In the genomic region with DNA sequence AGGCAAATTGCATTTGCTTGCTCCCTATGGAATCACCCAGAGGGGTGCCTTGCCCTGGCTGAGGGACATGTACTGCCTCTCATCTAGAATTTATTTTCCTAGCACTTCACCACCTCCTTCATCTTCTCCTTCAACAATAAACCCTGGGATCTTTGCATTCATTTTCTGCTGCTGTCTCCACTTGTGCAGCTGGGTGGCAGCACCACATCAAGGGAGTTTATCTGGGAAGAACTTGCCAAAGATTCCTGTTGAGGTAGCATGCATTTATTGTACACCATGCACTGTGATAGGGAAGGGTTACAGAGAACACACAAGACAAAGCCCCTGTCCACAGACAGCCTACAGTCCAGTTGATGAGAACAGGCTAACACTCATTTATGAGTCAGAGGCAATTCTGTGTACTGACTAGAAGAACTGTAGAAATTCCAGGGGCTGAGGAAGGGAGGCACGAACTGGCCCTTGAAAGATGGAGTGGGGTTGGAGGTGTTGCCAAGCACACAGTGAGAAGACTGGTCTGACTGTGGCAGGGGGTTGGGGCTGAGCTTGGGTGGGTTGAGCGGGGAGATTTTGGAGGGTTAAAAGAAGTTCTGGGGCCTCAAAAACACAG, we compare ENCODE assay signal across 7 cellular contexts. TPM values are rescaled to one million over a fixed set of nuclear protein-coding genes. Genes with fewer than 3 reads are reported as not detected.
DNase-seq lines count a peak whose midpoint lies in the region; ATAC-seq, FAIRE-seq and TF ChIP-seq lines count a peak whose summit lies in the region.

No MANE protein-coding gene starts in this region.

- no peaks in the 10 kb centered on the region for H3K9me1 ChIP-seq in K562 (ENCODE audit: control insufficient read depth, insufficient read depth, low read length)

- H4K20me1 ChIP-seq in K562 (replicated peaks; ENCODE audit: control insufficient read depth, insufficient read depth, low read length): peaks cover 3% of the 10 kb centered on the region; the same call in 1 of the 2 replicates

- peak; percentile 91 for FAIRE-seq in K562 (lab: Jason Lieb, UNC)

- no peak for TF ChIP-seq POLR2A in K562 (conservative IDR thresholded peaks at IDR 0.05)

- H3K79me2 ChIP-seq in K562 (ENCODE audit: control insufficient read depth, insufficient read depth, low read length): no peaks in the 10 kb centered on the region

- H3K9ac ChIP-seq in K562 (ENCODE audit: insufficient read depth in 1 of 2, low read depth in 2 of 2, low read length in 2 of 2): no peak overlapping the region

- H3K27ac ChIP-seq in K562 (ENCODE audit: extremely low read depth, low read depth, low read length): no peak overlapping the region

- peaks cover 11 to 18% of the 10 kb centered on the region in 2 experiments; a peak in 4 of 5 replicates for H3K4me1 ChIP-seq in K562 (replicated peaks in 1 of 2; ENCODE audit: control insufficient read depth in 2 of 2, insufficient read depth in 2 of 2, low read length in 2 of 2)

- H3K27me3 ChIP-seq in GM06990 (replicated peaks; ENCODE audit: control insufficient read depth, insufficient read depth, low read length): no peaks in the 10 kb centered on the region
- H3K27me3 ChIP-seq in K562 (ENCODE audit: control insufficient read depth in 2 of 2, insufficient read depth in 2 of 2, low read length in 2 of 2): no peaks in the 10 kb centered on the region

- POLR2A ChIA-PET in K562 (lab: Yijun Ruan, JAX): interaction anchor here (0.6 to 2.9 kb wide), 3 partner anchors 10 to 505 kb away, joined by 3 to 14 read pairs (median 3); no protein-coding TSS in a partner anchor

- H3K4me3 ChIP-seq in GM06990 (replicated peaks; ENCODE audit: low read depth, low read length) (no peak overlapping the region), K562 (no peak overlapping the region)

- WGBS in K562 (ENCODE audit: insufficient coverage, low coverage, missing lambda C conversion rate): 86% methylated on average over 2 of the region's 2 CpGs

- peaks cover 35% of the 10 kb centered on the region for H3K36me3 ChIP-seq in GM06990 (ENCODE audit: control insufficient read depth, insufficient read depth, low read length)
- peaks cover 52% of the 10 kb centered on the region; the same call in 2 of the 3 replicates for H3K36me3 ChIP-seq in K562 (ENCODE audit: control insufficient read depth, insufficient read depth, low read length)

- no peaks in the 10 kb centered on the region for H3K9me3 ChIP-seq in K562 (replicated peaks; ENCODE audit: control insufficient read depth, insufficient read depth, low read depth, low read length)

- TF ChIP-seq RAD21 in K562 (CRISPR knock-in tag; conservative IDR thresholded peaks at IDR 0.05 in 1 of 2, IDR thresholded peaks at IDR 0.05 in 1 of 2): peak; percentile 61 to 79

- no peak for TF ChIP-seq EP300 in K562 (IDR thresholded peaks at IDR 0.05; ENCODE audit: low read length)

- no peak overlapping the region for H2AFZ ChIP-seq in K562 (ENCODE audit: low read depth, low read length)

- ATAC-seq in K562: peak; percentile 65
- peak; percentile 67 for ATAC-seq in left lobe of liver

- DNase-seq in GM06990 (ENCODE audit: extremely low read depth, insufficient read length): no peak
- peak; percentile 2 for DNase-seq in MV-4-11 (lab: John Stamatoyannopoulos, UW)
- peak in 3 of 4 experiments; percentile 30 to 48 (median 37) for DNase-seq in K562 (ENCODE audit: extremely low read depth in 1 of 4, low spot score in 3 of 4)
- no peak for DNase-seq in left lobe of liver (ENCODE audit: low spot score)
- no peak for DNase-seq in SHP77 treated with DMSO at 0.1 percent for 48 hours (lab: John Stamatoyannopoulos, UW)
- DNase-seq in activated gamma-delta T cell treated with Interleukin-2 at 50 U/mL for 16 hours: no peak
- no peak for DNase-seq in activated effector memory CD4-positive, alpha-beta T cell treated with Interleukin-2 at 50 U/mL for 16 hours

- CTCF ChIA-PET in K562 (lab: Yijun Ruan, JAX; ENCODE audit: low intra/inter-chr PET ratio): interaction anchor here (0.9 to 1.7 kb wide), 2 partner anchors 48 to 481 kb away, joined by 3 to 7 read pairs; no protein-coding TSS in a partner anchor

- BruUV-seq in K562 (replicated peaks; lab: Mats Ljungman, UMichigan): no TSS peak

- no peak overlapping the region for H3K4me2 ChIP-seq in K562 (ENCODE audit: insufficient read depth, low read length)

- TF ChIP-seq CTCF in GM06990 (IDR thresholded peaks at IDR 0.05; ENCODE audit: insufficient read depth, low read length, poor library complexity, severe bottlenecking) (peak; percentile 36), K562 (IDR thresholded peaks at IDR 0.05 in 2 of 3, conservative IDR thresholded peaks at IDR 0.05 in 1 of 3; ENCODE audit: insufficient read depth in 2 of 3, low read depth in 1 of 3, low read length in 3 of 3) (peak; percentile 62 to 87 (median 81))

- intact Hi-C loops in K562 (cut with micrococcal nuclease): loop anchor here (5.0 kb wide), 1 partner anchor 90 kb away; no protein-coding TSS in a partner anchor

- in situ Hi-C loops in K562 (cut with MboI): no loop called here

TF ChIP-seq in K562, 482 proteins besides CTCF, POLR2A, EP300 and RAD21 (continues in another document):
- TF ChIP-seq MLX (CRISPR knock-in tag; conservative IDR thresholded peaks at IDR 0.05) (no peak), SMC3 (conservative IDR thresholded peaks at IDR 0.05; ENCODE audit: insufficient read depth, low read depth, low read length) (peak; percentile 33; the same call in 1 of the 2 replicates), NR4A1 (CRISPR knock-in tag; IDR thresholded peaks at IDR 0.05) (no peak), NR4A1 (tag; IDR thresholded peaks at IDR 0.05) (no peak)

RNA-seq across cellular contexts. Expression of gene C20orf173, which starts 17.5 kb away (rescaled TPM):
- not detected in 2 replicates for total RNA-seq in K562 (2011; cell fraction: chromatin; rRNA removed; ENCODE audit: low replicate concordance)
- total RNA-seq in K562 (2011; cell fraction: nucleolus; rRNA removed): not detected in 2 replicates
- total RNA-seq in K562 (2011; cell fraction: nucleoplasm; rRNA removed): not detected in 2 replicates
- not detected in 2 replicates for total RNA-seq in K562 (2014; rRNA removed)
- total RNA-seq in K562 (2014; rRNA removed; fragmentation: Illumina TruSeq; extraction: Trizol): not detected in 2 replicates
- total RNA-seq in K562 (2015; rRNA removed; fragmentation: Illumina TruSeq; extraction: Trizol): not detected in 2 replicates
- not detected in 2 replicates for total RNA-seq in K562 (2021)
- not detected in 2 replicates for polyA plus RNA-seq in K562 (2011; rRNA removed)
- not detected in 2 replicates for polyA plus RNA-seq in K562 (2011; cell fraction: cytosol; rRNA removed)
- not detected in 2 replicates for polyA plus RNA-seq in K562 (2011; cell fraction: nucleus; rRNA removed)
- polyA plus RNA-seq in K562 (2012): not detected in 2 replicates
- not detected in 2 replicates for polyA plus RNA-seq in K562 (2014; fragmentation: Illumina TruSeq; extraction: Trizol)
- not detected for polyA plus RNA-seq in K562 (2014; fragmentation: Nextera tagmentation; extraction: Ambion mirVana)
- polyA plus RNA-seq in K562 (2014; rRNA removed): not detected in 2 replicates
- not detected in 2 replicates for polyA minus RNA-seq in K562 (2011; rRNA and poly(A)+ RNA removed)
- polyA minus RNA-seq in K562 (2011; cell fraction: cytosol; rRNA and poly(A)+ RNA removed): not detected in 2 replicates
- polyA minus RNA-seq in K562 (2011; cell fraction: nucleus; rRNA and poly(A)+ RNA removed): not detected in 2 replicates
- total RNA-seq in left lobe of liver: not detected

RNA-seq across cellular contexts. Expression of gene ERGIC3, which starts 30.0 kb away (rescaled TPM):
- 211 and 424 TPM in 2 replicates for total RNA-seq in K562 (2011; cell fraction: chromatin; rRNA removed; ENCODE audit: low replicate concordance)
- total RNA-seq in K562 (2011; cell fraction: nucleolus; rRNA removed): 454 and 514 TPM in 2 replicates
- total RNA-seq in K562 (2011; cell fraction: nucleoplasm; rRNA removed): 377 and 412 TPM in 2 replicates
- total RNA-seq in K562 (2014; rRNA removed) (121 and 137 TPM in 2 replicates), K562 (2014; rRNA removed; fragmentation: Illumina TruSeq; extraction: Trizol) (117 and 147 TPM in 2 replicates), K562 (2015; rRNA removed; fragmentation: Illumina TruSeq; extraction: Trizol) (155 and 160 TPM in 2 replicates), K562 (2021) (176 and 184 TPM in 2 replicates), left lobe of liver (107 TPM)
- polyA plus RNA-seq in K562 (2011; rRNA removed) (261 and 327 TPM in 2 replicates), K562 (2014; fragmentation: Illumina TruSeq; extraction: Trizol) (201 and 212 TPM in 2 replicates), K562 (2014; fragmentation: Nextera tagmentation; extraction: Ambion mirVana) (100 to 1,000 TPM; 243 to 278 TPM), K562 (2014; rRNA removed) (153 TPM in 2 replicates)
- polyA plus RNA-seq in K562 (2011; cell fraction: cytosol; rRNA removed): 343 and 366 TPM in 2 replicates
- polyA plus RNA-seq in K562 (2011; cell fraction: nucleus; rRNA removed): 397 and 401 TPM in 2 replicates
- 276 and 358 TPM in 2 replicates for polyA plus RNA-seq in K562 (2012)
- polyA minus RNA-seq in K562 (2011; rRNA and poly(A)+ RNA removed): 239 and 263 TPM in 2 replicates
- polyA minus RNA-seq in K562 (2011; cell fraction: cytosol; rRNA and poly(A)+ RNA removed): 86.8 and 91.6 TPM in 2 replicates
- 43.9 and 62.1 TPM in 2 replicates for polyA minus RNA-seq in K562 (2011; cell fraction: nucleus; rRNA and poly(A)+ RNA removed)

RNA-seq across cellular contexts. Expression of gene CEP250, which starts 56.5 kb away (rescaled TPM):
- total RNA-seq in K562 (2011; cell fraction: chromatin; rRNA removed; ENCODE audit: low replicate concordance): 89.7 and 114 TPM in 2 replicates
- total RNA-seq in K562 (2011; cell fraction: nucleolus; rRNA removed): 17.0 and 24.1 TPM in 2 replicates
- total RNA-seq in K562 (2011; cell fraction: nucleoplasm; rRNA removed): 27.5 and 30.8 TPM in 2 replicates
- total RNA-seq in K562 (2014; rRNA removed): 20.6 and 31.4 TPM in 2 replicates
- 20.5 and 21.5 TPM in 2 replicates for total RNA-seq in K562 (2014; rRNA removed; fragmentation: Illumina TruSeq; extraction: Trizol)
- total RNA-seq in K562 (2015; rRNA removed; fragmentation: Illumina TruSeq; extraction: Trizol): 25.9 and 27.3 TPM in 2 replicates
- total RNA-seq in K562 (2021): 35.7 and 41.9 TPM in 2 replicates
- 10.1 and 12.1 TPM in 2 replicates for polyA plus RNA-seq in K562 (2011; rRNA removed)
- 3.5 and 9.1 TPM in 2 replicates for polyA plus RNA-seq in K562 (2011; cell fraction: cytosol; rRNA removed)
- 24.5 and 32.9 TPM in 2 replicates for polyA plus RNA-seq in K562 (2011; cell fraction: nucleus; rRNA removed)
- 20.6 and 26.6 TPM in 2 replicates for polyA plus RNA-seq in K562 (2012)
- 16.9 and 17.2 TPM in 2 replicates for polyA plus RNA-seq in K562 (2014; fragmentation: Illumina TruSeq; extraction: Trizol)
- polyA plus RNA-seq in K562 (2014; fragmentation: Nextera tagmentation; extraction: Ambion mirVana): 1 to 10 TPM; 2.5 to 2.6 TPM
- 20.0 and 21.2 TPM in 2 replicates for polyA plus RNA-seq in K562 (2014; rRNA removed)
- polyA minus RNA-seq in K562 (2011; rRNA and poly(A)+ RNA removed): 22.9 and 27.8 TPM in 2 replicates
- 11.8 and 21.5 TPM in 2 replicates for polyA minus RNA-seq in K562 (2011; cell fraction: cytosol; rRNA and poly(A)+ RNA removed)
- 11.0 and 16.7 TPM in 2 replicates for polyA minus RNA-seq in K562 (2011; cell fraction: nucleus; rRNA and poly(A)+ RNA removed)
- 14.6 TPM for total RNA-seq in left lobe of liver

Comparison
In these comparisons a context has a peak if more than half of its experiments do, and no peak if none do; other contexts are left out.
1. DNase-seq: peak in MV-4-11 (single experiment) and K562 (3 of 4); none in GM06990 (single experiment), left lobe of liver (single experiment), SHP77 treated with DMSO at 0.1 percent for 48 hours (single experiment), activated gamma-delta T cell treated with Interleukin-2 at 50 U/mL for 16 hours (single experiment) and activated effector memory CD4-positive, alpha-beta T cell treated with Interleukin-2 at 50 U/mL for 16 hours (single experiment).